Comparison of ENCODE assay signal across 30 cellular contexts in the genomic region with DNA sequence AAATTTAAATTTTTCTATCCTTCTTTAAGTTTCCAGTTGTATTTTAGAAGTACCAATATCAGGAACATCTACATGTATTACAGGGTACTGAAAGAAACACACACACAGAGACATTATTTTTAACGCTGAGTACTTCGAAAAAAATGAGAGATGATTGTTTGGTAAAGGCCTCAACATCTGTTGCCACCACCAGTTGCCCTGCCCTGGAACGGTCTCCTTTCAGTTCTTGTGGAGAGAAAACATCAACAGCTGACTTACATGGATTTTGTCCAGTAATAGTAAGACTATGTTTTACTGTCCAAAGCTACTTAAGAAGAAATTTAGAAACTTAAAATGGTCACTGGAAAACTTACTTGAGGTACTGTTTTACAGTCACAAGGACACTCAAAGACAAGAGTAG. TPM values are rescaled to one million over a fixed set of nuclear protein-coding genes. Genes with fewer than 3 reads are reported as not detected.
"Had no signal": no experiment of that assay in that cellular context is flagged by ENCODE, and none has a peak within 500 bp of the region (broad histone marks: within the 10 kb centered on the region; RNA-seq: fewer than 3 reads in every experiment).

No MANE protein-coding gene starts in this region.

- H3K9me3 ChIP-seq: colonic mucosa, esophagus muscularis mucosa, heart right ventricle, right lobe of liver, spleen, testis, tibial artery had no signal

- ATAC-seq: heart right ventricle; left colon; naive thymus-derived CD4-positive, alpha-beta T cell; right lobe of liver; stimulated activated memory B cell treated with anti-CD40 and anti-IgM and Interleukin-4, amounts not matched to agents 10 μg/mL and 1 μg/mL and 100 μg/mL, for 72 hours; stimulated activated naive CD8-positive, alpha-beta T cell treated with anti-CD3 and anti-CD28 coated beads, Interleukin-15, Interleukin-2, amounts not matched to agents 100 U/mL and 50 U/mL, for 24 hours had no signal

- H3K79me2 ChIP-seq: parathyroid adenoma had no signal

- H3K27me3 ChIP-seq: colonic mucosa, esophagus muscularis mucosa, heart right ventricle, neural progenitor cell, right lobe of liver, spleen, testis, tibial artery had no signal

- H3K27ac ChIP-seq: colonic mucosa, esophagus muscularis mucosa, neural progenitor cell, parathyroid adenoma, right lobe of liver, skin epidermis, spleen, testis, tibial artery had no signal

- H3K4me1 ChIP-seq: colonic mucosa, esophagus muscularis mucosa, neural progenitor cell, parathyroid adenoma, right lobe of liver, spleen, tibial artery had no signal

- H3K4me3 Mint-ChIP-seq: dendritic cell treated with granulocyte-macrophage colony-stimulating factor and Interleukin-4, amounts not matched to agents 40 ng/mL and 50 ng/mL, for 4 days; memory B cell; naive thymus-derived CD4-positive, alpha-beta T cell; nephron; neural progenitor cell; stimulated activated memory B cell treated with anti-CD40 and anti-IgM and Interleukin-4, amounts not matched to agents 10 μg/mL and 1 μg/mL and 100 μg/mL, for 72 hours; type B pancreatic cell had no signal

- H3K36me3 Mint-ChIP-seq: memory B cell; naive thymus-derived CD4-positive, alpha-beta T cell; neural progenitor cell; stimulated activated memory B cell treated with anti-CD40 and anti-IgM and Interleukin-4, amounts not matched to agents 10 μg/mL and 1 μg/mL and 100 μg/mL, for 72 hours; type B pancreatic cell had no signal

- H3K4me1 Mint-ChIP-seq: memory B cell; naive thymus-derived CD4-positive, alpha-beta T cell; stimulated activated memory B cell treated with anti-CD40 and anti-IgM and Interleukin-4, amounts not matched to agents 10 μg/mL and 1 μg/mL and 100 μg/mL, for 72 hours had no signal

- DNase-seq: colonic mucosa; effector CD8-positive, alpha-beta T cell; foreskin melanocyte; glutamatergic neuron; heart right ventricle; hippocampal formation; islet precursor cell; kidney glomerular epithelial cell; left colon; naive thymus-derived CD4-positive, alpha-beta T cell; right lobe of liver; spleen; stimulated activated CD4-positive, alpha-beta T cell treated with anti-CD3 and anti-CD28 coated beads, Interleukin-4, amount 100 ng/mL, for 4 hours; stimulated activated naive CD8-positive, alpha-beta T cell treated with anti-CD3 and anti-CD28 coated beads, Interleukin-15, Interleukin-2, amounts not matched to agents 100 U/mL and 50 U/mL, for 24 hours; substantia nigra; testis; tibial artery had no signal

- H3K36me3 ChIP-seq: colonic mucosa, esophagus muscularis mucosa, heart right ventricle, neural progenitor cell, right lobe of liver, spleen, tibial artery had no signal

- H3K9ac ChIP-seq: neural progenitor cell, parathyroid adenoma had no signal

- H3K27me3 Mint-ChIP-seq: dendritic cell treated with granulocyte-macrophage colony-stimulating factor and Interleukin-4, amounts not matched to agents 40 ng/mL and 50 ng/mL, for 4 days; memory B cell; naive thymus-derived CD4-positive, alpha-beta T cell; stimulated activated memory B cell treated with anti-CD40 and anti-IgM and Interleukin-4, amounts not matched to agents 10 μg/mL and 1 μg/mL and 100 μg/mL, for 72 hours had no signal

- H3K9me3 Mint-ChIP-seq: dendritic cell treated with granulocyte-macrophage colony-stimulating factor and Interleukin-4, amounts not matched to agents 40 ng/mL and 50 ng/mL, for 4 days; nephron; neural progenitor cell; type B pancreatic cell had no signal

- H2AFZ ChIP-seq: neural progenitor cell, parathyroid adenoma had no signal

- H3K4me2 ChIP-seq: neural progenitor cell had no signal

- H3K4me3 ChIP-seq: colonic mucosa, esophagus muscularis mucosa, heart right ventricle, lung, neural progenitor cell, right lobe of liver, skin epidermis, spleen, testis, tibial artery had no signal

- H3K27ac Mint-ChIP-seq: dendritic cell treated with granulocyte-macrophage colony-stimulating factor and Interleukin-4, amounts not matched to agents 40 ng/mL and 50 ng/mL, for 4 days; memory B cell; naive thymus-derived CD4-positive, alpha-beta T cell; neural progenitor cell; progenitor cell of endocrine pancreas; stimulated activated memory B cell treated with anti-CD40 and anti-IgM and Interleukin-4, amounts not matched to agents 10 μg/mL and 1 μg/mL and 100 μg/mL, for 72 hours; type B pancreatic cell had no signal

RNA-seq across cellular contexts. Expression of a gene that starts 16.7 kb away (rescaled TPM):
- total RNA-seq: endothelial cell of umbilical vein; mononuclear cell; naive thymus-derived CD4-positive, alpha-beta T cell had no signal
- polyA plus RNA-seq: endothelial cell of umbilical vein; naive thymus-derived CD4-positive, alpha-beta T cell; spleen had no signal
